23 cellular contexts compared by ENCODE assay signal in the genomic region with DNA sequence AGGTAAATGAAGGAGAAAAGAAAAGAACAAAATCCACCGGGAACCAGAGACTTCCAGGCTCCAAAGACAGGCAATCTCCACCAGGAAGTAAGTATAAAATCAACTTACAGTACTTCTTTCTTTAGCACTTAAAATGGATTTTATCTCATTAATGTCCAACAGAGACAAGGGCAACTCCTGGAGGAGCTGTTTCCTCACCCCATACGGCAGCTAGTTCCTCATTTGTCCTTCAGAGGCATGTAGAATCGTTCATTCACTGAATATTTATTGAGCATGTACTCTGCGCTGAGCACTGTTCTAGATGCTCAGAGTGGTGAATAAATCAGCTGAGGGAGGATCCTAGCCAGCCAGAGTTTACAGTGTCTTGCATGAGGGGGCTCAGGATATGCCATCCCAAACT.
DNase-seq lines count a peak whose midpoint lies in the region; ATAC-seq, FAIRE-seq and TF ChIP-seq lines count a peak whose summit lies in the region.
"Had no signal": no experiment of that assay in that cellular context is flagged by ENCODE, and none has a peak within 500 bp of the region (broad histone marks: within the 10 kb centered on the region; RNA-seq: fewer than 3 reads in every experiment).

No MANE protein-coding gene starts in this region.

- BruUV-seq in HepG2 (replicated peaks; lab: Mats Ljungman, UMichigan) (no TSS peak), K562 (replicated peaks; lab: Mats Ljungman, UMichigan) (no TSS peak)

- TF ChIP-seq CTCF in HepG2 (CRISPR knock-in tag; IDR thresholded peaks at IDR 0.05) = no peak
- no peak for TF ChIP-seq CTCF in right lobe of liver (IDR thresholded peaks at IDR 0.05)
- TF ChIP-seq CTCF in K562 (IDR thresholded peaks at IDR 0.05 in 2 of 3, conservative IDR thresholded peaks at IDR 0.05 in 1 of 3; ENCODE audit: insufficient read depth in 2 of 3, low read depth in 1 of 3, low read length in 3 of 3) = no peak

- FAIRE-seq in HepG2 (lab: Jason Lieb, UNC) = no peak
- peak; percentile 23 for FAIRE-seq in K562 (lab: Jason Lieb, UNC)
- FAIRE-seq: A549, D721Med had no signal

- TF ChIP-seq RAD21 in HepG2 (CRISPR knock-in tag; IDR thresholded peaks at IDR 0.05) (no peak), K562 (CRISPR knock-in tag; conservative IDR thresholded peaks at IDR 0.05 in 1 of 2, IDR thresholded peaks at IDR 0.05 in 1 of 2) (peak; percentile 8 to 42; a peak in 2 of 4 replicates)

- no peaks in the 10 kb centered on the region for H3K79me2 ChIP-seq in HepG2 (ENCODE audit: insufficient read depth, low read length)
- no peaks in the 10 kb centered on the region for H3K79me2 ChIP-seq in K562 (ENCODE audit: control insufficient read depth, insufficient read depth, low read length)

- H3K4me1 ChIP-seq in HepG2 (ENCODE audit: insufficient read depth, low read length) = peaks cover 22% of the 10 kb centered on the region
- H3K4me1 ChIP-seq in right lobe of liver = no peaks in the 10 kb centered on the region
- H3K4me1 ChIP-seq in K562 (replicated peaks in 1 of 2; ENCODE audit: control insufficient read depth in 2 of 2, insufficient read depth in 2 of 2, low read length in 2 of 2) = peaks cover 0 to 3% of the 10 kb centered on the region in 2 experiments; a peak in 1 of 5 replicates
- H3K4me1 ChIP-seq: BE2C had no signal

- CTCF ChIA-PET in HepG2 (lab: Yijun Ruan, JAX; ENCODE audit: low intra/inter-chr PET ratio, low total read pairs) (no interaction called here), K562 (lab: Yijun Ruan, JAX; ENCODE audit: low intra/inter-chr PET ratio) (no interaction called here)

- H3K9ac ChIP-seq in HepG2 (ENCODE audit: insufficient read depth, low read depth, low read length) (no peak overlapping the region), K562 (ENCODE audit: insufficient read depth in 1 of 2, low read depth in 2 of 2, low read length in 2 of 2) (no peak overlapping the region)
- H3K9ac ChIP-seq: SK-N-SH had no signal

- in situ Hi-C loops in HepG2 (cut with HindIII; ENCODE audit: extremely low pct_ligation_motif_present, low pct_unique_long_range_greater_than_20kb) (no loop called here), K562 (cut with MboI) (no loop called here)

- no peaks in the 10 kb centered on the region for H3K27me3 ChIP-seq in HepG2 (ENCODE audit: control insufficient read depth in 1 of 2, insufficient read depth in 2 of 2, low read length in 2 of 2)
- no peaks in the 10 kb centered on the region for H3K27me3 ChIP-seq in right lobe of liver
- H3K27me3 ChIP-seq in K562 (ENCODE audit: control insufficient read depth in 2 of 2, insufficient read depth in 2 of 2, low read length in 2 of 2) = no peaks in the 10 kb centered on the region
- H3K27me3 ChIP-seq: BE2C, MG63 had no signal

- H3K9me3 ChIP-seq in HepG2 (ENCODE audit: low read length) = no peaks in the 10 kb centered on the region
- no peaks in the 10 kb centered on the region for H3K9me3 ChIP-seq in right lobe of liver
- H3K9me3 ChIP-seq in K562 (replicated peaks; ENCODE audit: control insufficient read depth, insufficient read depth, low read depth, low read length) = no peaks in the 10 kb centered on the region; the same call in 1 of the 2 replicates
- H3K9me3 ChIP-seq: A549, BE2C, MG63, SK-N-SH had no signal

- H3K36me3 ChIP-seq in HepG2 (replicated peaks in 1 of 2; ENCODE audit: control insufficient read depth in 1 of 2, insufficient read depth in 2 of 2, low read length in 2 of 2) = no peaks in the 10 kb centered on the region
- H3K36me3 ChIP-seq in right lobe of liver = no peaks in the 10 kb centered on the region
- no peaks in the 10 kb centered on the region for H3K36me3 ChIP-seq in K562 (ENCODE audit: control insufficient read depth, insufficient read depth, low read length)
- H3K36me3 ChIP-seq: BE2C, MG63 had no signal

- 22% methylated on average over 4 of the region's 4 CpGs for WGBS in HepG2 (ENCODE audit: low lambda C conversion rate)
- WGBS in right lobe of liver (ENCODE audit: insufficient coverage, low coverage, low lambda C conversion rate, missing lambda C conversion rate) = 54% methylated on average over 4 of the region's 4 CpGs
- WGBS in K562 (ENCODE audit: insufficient coverage, low coverage, missing lambda C conversion rate) = 22% methylated on average over 4 of the region's 4 CpGs

- no peak for ATAC-seq in HepG2
- no peak for ATAC-seq in right lobe of liver
- peak; percentile 68 for ATAC-seq in K562
- no peak for ATAC-seq in HG03045 (IDR thresholded peaks at IDR 0.05; ENCODE audit: unreplicated experiment)
- ATAC-seq in activated CD4-positive, CD25-positive, alpha-beta regulatory T cell treated with anti-CD3 and anti-CD28 coated beads, Interleukin-2, amount 50 U/mL, for 24 hours = no peak
- ATAC-seq: A549, Panc1 had no signal

- TF ChIP-seq POLR2A in HepG2 (IDR thresholded peaks at IDR 0.05; ENCODE audit: insufficient read depth in 1 of 2, low read depth in 2 of 2, low read length in 2 of 2) = no peak
- no peak for TF ChIP-seq POLR2A in right lobe of liver (IDR thresholded peaks at IDR 0.05)
- TF ChIP-seq POLR2A in K562 (conservative IDR thresholded peaks at IDR 0.05) = no peak

- H4K20me1 ChIP-seq in HepG2 (ENCODE audit: insufficient read depth, low read length) (no peaks in the 10 kb centered on the region), K562 (replicated peaks; ENCODE audit: control insufficient read depth, insufficient read depth, low read length) (no peaks in the 10 kb centered on the region)

- H2AFZ ChIP-seq in HepG2 (ENCODE audit: low read length) (no peak overlapping the region), K562 (ENCODE audit: low read depth, low read length) (peak overlapping the region; percentile 68)

- TF ChIP-seq EP300 in HepG2 (IDR thresholded peaks at IDR 0.05; ENCODE audit: low read depth in 2 of 2, low read length in 2 of 2) (no peak), HepG2 (CRISPR knock-in tag; IDR thresholded peaks at IDR 0.05; ENCODE audit: borderline replicate concordance) (no peak), K562 (IDR thresholded peaks at IDR 0.05; ENCODE audit: low read length) (no peak)

- intact Hi-C loops in HepG2 (cut with micrococcal nuclease; ENCODE audit: unreplicated experiment) = no loop called here
- intact Hi-C loops in right lobe of liver (cut with DNase I) = no loop called here
- intact Hi-C loops in K562 (cut with micrococcal nuclease) = no loop called here

- DNase-seq in HepG2 (ENCODE audit: low spot score) = no peak
- DNase-seq in right lobe of liver = no peak
- peak; percentile 48 for DNase-seq in OCI-M1 (lab: John Stamatoyannopoulos, UW)
- DNase-seq in K562 (ENCODE audit: extremely low read depth in 1 of 4, low spot score in 3 of 4) = no peak
- DNase-seq in NCI-H1417 treated with DMSO at 0.1 percent for 48 hours (lab: John Stamatoyannopoulos, UW) = no peak
- DNase-seq in HUDEP-2 (lab: John Stamatoyannopoulos, UW; ENCODE audit: unreplicated experiment in 76 of 76) = no peak
- DNase-seq: BE2C, DMS79, GOT3, HCEC 1CT, MG63, NCI-H1105 treated with DMSO at 0.1 percent for 48 hours, NCI-H1694, NCI-H2081, NCI-H446, NCI-H526, SIG-M5, SK-N-SH had no signal

- H3K27ac ChIP-seq in HepG2 (ENCODE audit: extremely low read length, insufficient read depth, low read length) (no peak overlapping the region), right lobe of liver (no peak overlapping the region), K562 (ENCODE audit: extremely low read depth, low read depth, low read length) (no peak overlapping the region)

- H3K4me3 ChIP-seq in HepG2 (replicated peaks in 1 of 3; ENCODE audit: insufficient read depth in 1 of 3, low read depth in 2 of 3, low read length in 3 of 3) (no peak overlapping the region), right lobe of liver (no peak overlapping the region), K562 (no peak overlapping the region)
- H3K4me3 ChIP-seq: A549, MG63 had no signal

- no peaks in the 10 kb centered on the region for H3K9me1 ChIP-seq in K562 (ENCODE audit: control insufficient read depth, insufficient read depth, low read length)

- H3K4me2 ChIP-seq in HepG2 (ENCODE audit: low read depth, low read length) (peak overlapping the region; percentile 46), K562 (ENCODE audit: insufficient read depth, low read length) (no peak overlapping the region)
- H3K4me2 ChIP-seq: A549, SK-N-SH had no signal

- POLR2A ChIA-PET in HepG2 (lab: Yijun Ruan, JAX) = no interaction called here
- POLR2A ChIA-PET in K562 (lab: Yijun Ruan, JAX) = interaction anchor here (1.3 kb wide), 1 partner anchor 19 kb away, joined by 3 read pairs; no protein-coding TSS in a partner anchor

TF ChIP-seq in HepG2, 621 proteins besides CTCF, POLR2A, EP300 and RAD21 (continues in another document):
- TF ChIP-seq KMT2A (CRISPR knock-in tag; IDR thresholded peaks at IDR 0.05) = no peak
- no peak for TF ChIP-seq ZNF644 (CRISPR knock-in tag; IDR thresholded peaks at IDR 0.05; ENCODE audit: low read depth)
- no peak for TF ChIP-seq ZNF121 (CRISPR knock-in tag; IDR thresholded peaks at IDR 0.05)
- TF ChIP-seq, protein P1, sequence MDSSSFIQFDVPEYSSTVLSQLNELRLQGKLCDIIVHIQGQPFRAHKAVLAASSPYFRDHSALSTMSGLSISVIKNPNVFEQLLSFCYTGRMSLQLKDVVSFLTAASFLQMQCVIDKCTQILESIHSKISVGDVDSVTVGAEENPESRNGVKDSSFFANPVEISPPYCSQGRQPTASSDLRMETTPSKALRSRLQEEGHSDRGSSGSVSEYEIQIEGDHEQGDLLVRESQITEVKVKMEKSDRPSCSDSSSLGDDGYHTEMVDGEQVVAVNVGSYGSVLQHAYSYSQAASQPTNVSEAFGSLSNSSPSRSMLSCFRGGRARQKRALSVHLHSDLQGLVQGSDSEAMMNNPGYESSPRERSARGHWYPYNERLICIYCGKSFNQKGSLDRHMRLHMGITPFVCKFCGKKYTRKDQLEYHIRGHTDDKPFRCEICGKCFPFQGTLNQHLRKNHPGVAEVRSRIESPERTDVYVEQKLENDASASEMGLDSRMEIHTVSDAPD (CRISPR knock-in tag; IDR thresholded peaks at IDR 0.05) = no peak
- TF ChIP-seq HMGA1 (CRISPR knock-in tag; conservative IDR thresholded peaks at IDR 0.05) = no peak

TF ChIP-seq in K562, 482 proteins besides CTCF, POLR2A, EP300 and RAD21:
- TF ChIP-seq PHF20 (IDR thresholded peaks at IDR 0.05; ENCODE audit: partially characterized antibody) (no peak), SPI1 (IDR thresholded peaks at IDR 0.05; ENCODE audit: borderline replicate concordance, low read depth, low read length) (0 out of 2 replicates have a peak, but pooled peaks have one; percentile 14), ZNF24 (IDR thresholded peaks at IDR 0.05) (peak; percentile 86), BCOR (IDR thresholded peaks at IDR 0.05) (0 out of 2 replicates have a peak, but pooled peaks have one; percentile 16)
TF ChIP-seq in K562: peak in this region for 3.

Comparison
In these comparisons a context has a peak if more than half of its experiments do, and no peak if none do; other contexts are left out.
1. Of the 241 proteins assayed by ChIP-seq in both HepG2 and K562: peak only in HepG2: none; only in K562: RAD21 and ZNF24; in both: none; in neither: 239.